Comparison of ENCODE assay signal across 12 cellular contexts in the genomic region with DNA sequence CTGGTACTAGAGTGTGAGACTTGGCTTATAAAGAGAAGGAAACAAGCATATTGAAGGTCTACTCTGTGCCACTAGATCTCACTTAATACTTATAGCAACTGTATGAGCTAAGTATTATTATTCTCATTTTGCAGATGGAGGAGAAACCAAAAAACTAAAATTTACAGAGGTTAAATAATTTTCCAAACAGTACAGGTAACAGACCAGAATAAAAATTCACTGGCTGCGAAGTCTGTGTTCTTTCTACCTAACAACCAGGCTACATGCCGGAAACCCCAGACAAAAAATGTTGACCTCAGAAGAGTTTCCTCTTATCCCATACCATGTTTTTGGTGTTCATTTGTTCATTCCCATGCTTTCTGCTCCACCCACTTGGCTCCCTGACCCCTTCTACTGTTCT.
"Had no signal": no experiment of that assay in that cellular context is flagged by ENCODE, and none has a peak within 500 bp of the region (broad histone marks: within the 10 kb centered on the region; RNA-seq: fewer than 3 reads in every experiment).

No MANE protein-coding gene starts in this region.

- H3K9me3 Mint-ChIP-seq: activated naive CD4-positive, alpha-beta T cell treated with anti-CD3 and anti-CD28 coated beads, Interleukin-2, amount 10 ng/mL, durations not matched to agents 7 days and 5 days; neural crest cell; stimulated activated memory B cell treated with anti-CD40 and anti-IgM and Interleukin-4, amounts not matched to agents 10 μg/mL and 1 μg/mL and 100 μg/mL, for 72 hours had no signal

- H3K36me3 Mint-ChIP-seq: activated naive CD4-positive, alpha-beta T cell treated with anti-CD3 and anti-CD28 coated beads, Interleukin-2, amount 10 ng/mL, durations not matched to agents 7 days and 5 days had no signal

- DNase-seq: activated CD4-positive, alpha-beta T cell treated with anti-CD3 and anti-CD28 coated beads for 1 hour; activated CD4-positive, alpha-beta T cell treated with anti-CD3 and anti-CD28 coated beads, Interleukin-2, amount 50 U/mL, for 4 hours; activated naive CD4-positive, alpha-beta T cell treated with anti-CD3 and anti-CD28 coated beads, Interleukin-2, amount 10 ng/mL, durations not matched to agents 7 days and 5 days; caudate nucleus; colonic mucosa; left colon; lower lobe of right lung; ovary; stimulated activated CD4-positive, alpha-beta T cell treated with anti-CD3 and anti-CD28 coated beads, Interleukin-2, amount 100 ng/mL, for 48 hours had no signal

- H3K27ac Mint-ChIP-seq: activated naive CD4-positive, alpha-beta T cell treated with anti-CD3 and anti-CD28 coated beads, Interleukin-2, amount 10 ng/mL, durations not matched to agents 7 days and 5 days; stimulated activated memory B cell treated with anti-CD40 and anti-IgM and Interleukin-4, amounts not matched to agents 10 μg/mL and 1 μg/mL and 100 μg/mL, for 72 hours had no signal

- ATAC-seq: left colon; lower lobe of right lung; stimulated activated memory B cell treated with anti-CD40 and anti-IgM and Interleukin-4, amounts not matched to agents 10 μg/mL and 1 μg/mL and 100 μg/mL, for 72 hours had no signal

- H3K4me1 ChIP-seq: colonic mucosa had no signal

- H3K27me3 Mint-ChIP-seq: activated naive CD4-positive, alpha-beta T cell treated with anti-CD3 and anti-CD28 coated beads, Interleukin-2, amount 10 ng/mL, durations not matched to agents 7 days and 5 days; stimulated activated memory B cell treated with anti-CD40 and anti-IgM and Interleukin-4, amounts not matched to agents 10 μg/mL and 1 μg/mL and 100 μg/mL, for 72 hours had no signal

- H3K4me3 ChIP-seq: colonic mucosa, lower lobe of right lung, ovary, tibial nerve had no signal

- H3K9me3 ChIP-seq: colonic mucosa, lower lobe of right lung, ovary, tibial nerve had no signal

- H3K27ac ChIP-seq: colonic mucosa, lower lobe of right lung, ovary had no signal

- H3K27me3 ChIP-seq: colonic mucosa, ovary, tibial nerve had no signal

- H3K4me3 Mint-ChIP-seq: activated naive CD4-positive, alpha-beta T cell treated with anti-CD3 and anti-CD28 coated beads, Interleukin-2, amount 10 ng/mL, durations not matched to agents 7 days and 5 days; neural crest cell; stimulated activated memory B cell treated with anti-CD40 and anti-IgM and Interleukin-4, amounts not matched to agents 10 μg/mL and 1 μg/mL and 100 μg/mL, for 72 hours had no signal

- H3K36me3 ChIP-seq: colonic mucosa, ovary had no signal
